16 cellular contexts compared by ENCODE assay signal in the genomic region with DNA sequence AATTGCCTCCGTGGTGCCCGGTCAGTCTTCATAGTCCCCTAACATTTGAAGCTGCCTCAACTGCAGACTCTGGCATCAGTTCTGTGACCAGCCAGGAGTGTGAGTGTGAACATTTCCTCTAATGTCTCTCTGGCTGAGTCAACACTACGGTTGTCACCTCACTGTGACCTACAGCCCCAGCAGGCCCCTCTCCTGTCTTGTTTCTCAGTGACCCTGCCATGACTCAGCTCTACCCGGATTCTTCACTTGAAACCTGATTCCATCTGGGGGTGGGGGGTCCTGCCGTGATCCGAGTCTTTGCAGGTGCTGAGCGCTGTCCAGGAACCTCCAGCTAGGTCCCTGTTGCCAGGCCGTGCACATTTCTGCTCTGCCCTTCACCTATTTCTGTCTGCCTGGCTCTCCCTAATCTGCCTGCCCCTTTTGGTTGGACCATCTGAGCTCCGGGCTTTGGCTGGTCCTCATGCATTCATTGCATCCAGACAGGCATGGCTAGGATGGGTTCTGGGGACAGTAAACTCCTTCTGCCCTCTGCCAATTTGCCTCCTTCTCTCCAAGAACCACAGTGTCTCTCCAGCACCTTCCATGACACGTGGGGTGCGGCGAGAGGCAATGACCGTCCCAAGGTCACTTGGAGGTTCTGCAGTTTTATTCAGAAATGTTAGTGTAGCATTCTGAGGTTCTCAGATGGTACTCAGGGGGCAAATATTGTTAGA. TPM values are rescaled to one million over a fixed set of nuclear protein-coding genes. Genes with fewer than 3 reads are reported as not detected.
DNase-seq lines count a peak whose midpoint lies in the region; ATAC-seq, FAIRE-seq and TF ChIP-seq lines count a peak whose summit lies in the region.
"Had no signal": no experiment of that assay in that cellular context is flagged by ENCODE, and none has a peak within 500 bp of the region (broad histone marks: within the 10 kb centered on the region; RNA-seq: fewer than 3 reads in every experiment).

No MANE protein-coding gene starts in this region.

- 5% methylated on average over 7 of the region's 13 CpGs for WGBS in HepG2 (ENCODE audit: low lambda C conversion rate)
- 61% methylated on average over 3 of the region's 13 CpGs for WGBS in right lobe of liver (ENCODE audit: insufficient coverage, low coverage, low lambda C conversion rate, missing lambda C conversion rate)

- H3K27me3 ChIP-seq in HepG2 (ENCODE audit: control insufficient read depth in 1 of 2, insufficient read depth in 2 of 2, low read length in 2 of 2) (no peaks in the 10 kb centered on the region), right lobe of liver (no peaks in the 10 kb centered on the region), WERI-Rb-1 (ENCODE audit: insufficient read depth, low read depth, severe bottlenecking) (no peaks in the 10 kb centered on the region)
- H3K27me3 ChIP-seq: gastroesophageal sphincter, SJSA1 had no signal

- H3K9ac ChIP-seq in HepG2 (ENCODE audit: insufficient read depth, low read depth, low read length), result peak overlapping the region; percentile 37

- H3K27ac ChIP-seq in HepG2 (ENCODE audit: extremely low read length, insufficient read depth, low read length) (peak overlapping the region; percentile 68), right lobe of liver (no peak overlapping the region), WERI-Rb-1 (no peak overlapping the region)
- H3K27ac ChIP-seq: gastroesophageal sphincter, SJSA1 had no signal

- ATAC-seq in HepG2, result peak; percentile 62
- ATAC-seq in right lobe of liver, result no peak
- ATAC-seq: gastroesophageal sphincter; stimulated activated memory B cell treated with anti-CD40 and anti-IgM and Interleukin-4, amounts not matched to agents 10 μg/mL and 1 μg/mL and 100 μg/mL, for 72 hours had no signal

- H3K36me3 ChIP-seq in HepG2 (replicated peaks in 1 of 2; ENCODE audit: control insufficient read depth in 1 of 2, insufficient read depth in 2 of 2, low read length in 2 of 2) (no peaks in the 10 kb centered on the region), right lobe of liver (no peaks in the 10 kb centered on the region), WERI-Rb-1 (no peaks in the 10 kb centered on the region)
- H3K36me3 ChIP-seq: gastroesophageal sphincter, SJSA1 had no signal

- H3K4me3 ChIP-seq in HepG2 (replicated peaks in 1 of 3; ENCODE audit: insufficient read depth in 1 of 3, low read depth in 2 of 3, low read length in 3 of 3) (peak overlapping the region; percentile 16 to 55 (median 31); a peak in 3 of 6 replicates), right lobe of liver (no peak overlapping the region), WERI-Rb-1 (ENCODE audit: low read depth, low read length) (no peak overlapping the region)
- H3K4me3 ChIP-seq: gastroesophageal sphincter, lung, SJSA1 had no signal

- POLR2A ChIA-PET in HepG2 (lab: Yijun Ruan, JAX), result interaction anchor here (1.0 to 5.8 kb wide), 6 partner anchors 9 to 25 kb away, joined by 4 to 130 read pairs (median 6); a partner anchor contains a TSS

- BruUV-seq in HepG2 (replicated peaks; lab: Mats Ljungman, UMichigan), result no TSS peak

- intact Hi-C loops in HepG2 (cut with micrococcal nuclease; ENCODE audit: unreplicated experiment), result loop anchor here (1.0 kb wide), 1 partner anchor 8 kb away; no protein-coding TSS in a partner anchor
- intact Hi-C loops in right lobe of liver (cut with DNase I), result no loop called here

- in situ Hi-C loops in HepG2 (cut with HindIII; ENCODE audit: extremely low pct_ligation_motif_present, low pct_unique_long_range_greater_than_20kb), result no loop called here

- H4K20me1 ChIP-seq in HepG2 (ENCODE audit: insufficient read depth, low read length), result no peaks in the 10 kb centered on the region

- no peaks in the 10 kb centered on the region for H3K9me3 ChIP-seq in HepG2 (ENCODE audit: low read length)
- H3K9me3 ChIP-seq in right lobe of liver, result no peaks in the 10 kb centered on the region
- H3K9me3 ChIP-seq in WERI-Rb-1 (ENCODE audit: severe bottlenecking), result no peaks in the 10 kb centered on the region
- H3K9me3 ChIP-seq: SJSA1 had no signal

- H3K4me2 ChIP-seq in HepG2 (ENCODE audit: low read depth, low read length), result peak overlapping the region; percentile 84

- CTCF ChIA-PET in HepG2 (lab: Yijun Ruan, JAX; ENCODE audit: low intra/inter-chr PET ratio, low total read pairs), result interaction anchor here (1.1 kb wide), 1 partner anchor 10 kb away, joined by 4 read pairs; no protein-coding TSS in a partner anchor

- peak in 1 of 2 experiments; percentile 83; a peak in 2 of 4 replicates for TF ChIP-seq EP300 in HepG2 (IDR thresholded peaks at IDR 0.05; ENCODE audit: low read depth in 2 of 2, low read length in 2 of 2)
- TF ChIP-seq EP300 in HepG2 (CRISPR knock-in tag; IDR thresholded peaks at IDR 0.05; ENCODE audit: borderline replicate concordance), result no peak; the same call in 1 of the 2 replicates

- TF ChIP-seq CTCF in HepG2 (CRISPR knock-in tag; IDR thresholded peaks at IDR 0.05) (no peak), right lobe of liver (IDR thresholded peaks at IDR 0.05) (no peak), WERI-Rb-1 (IDR thresholded peaks at IDR 0.05; ENCODE audit: low read depth, low read length) (no peak)

- H2AFZ ChIP-seq in HepG2 (ENCODE audit: low read length), result no peak overlapping the region

- DNase-seq in HepG2 (ENCODE audit: low spot score) (peak; percentile 83), right lobe of liver (no peak), iPS-NIHi11 (ENCODE audit: low spot score) (peak; percentile 76), WERI-Rb-1 (no peak), H54 (ENCODE audit: insufficient read length, low spot score) (no peak), NCI-H748 treated with DMSO at 0.1 percent for 48 hours (lab: John Stamatoyannopoulos, UW) (no peak)
- DNase-seq in activated T-cell treated with anti-CD3 and anti-CD28 coated beads, Interleukin-2, amount 50 U/mL, for 48 hours, result no peak
- DNase-seq: activated T-cell treated with anti-CD3 and anti-CD28 coated beads, Interleukin-2, amount 50 U/mL, for 24 hours; NCI-H1105; NCI-H524; stimulated activated CD4-positive, alpha-beta T cell treated with anti-CD3 and anti-CD28 coated beads, Interleukin-1b, Interleukin-23, amount 100 ng/mL, for 48 hours had no signal

- H3K79me2 ChIP-seq in HepG2 (ENCODE audit: insufficient read depth, low read length), result no peaks in the 10 kb centered on the region

- TF ChIP-seq POLR2A in HepG2 (IDR thresholded peaks at IDR 0.05; ENCODE audit: insufficient read depth in 1 of 2, low read depth in 2 of 2, low read length in 2 of 2) (no peak), right lobe of liver (IDR thresholded peaks at IDR 0.05) (no peak), H54 (IDR thresholded peaks at IDR 0.05; ENCODE audit: low read depth, low read length) (no peak)

- TF ChIP-seq RAD21 in HepG2 (CRISPR knock-in tag; IDR thresholded peaks at IDR 0.05), result no peak

- no peak for FAIRE-seq in HepG2 (lab: Jason Lieb, UNC)
- no peak for FAIRE-seq in H54 (lab: Jason Lieb, UNC)

- H3K4me1 ChIP-seq in HepG2 (ENCODE audit: insufficient read depth, low read length) (peaks cover 65% of the 10 kb centered on the region), right lobe of liver (no peaks in the 10 kb centered on the region)
- H3K4me1 ChIP-seq: gastroesophageal sphincter had no signal

TF ChIP-seq in PFSK-1, 5 proteins besides CTCF, POLR2A, EP300 and RAD21 (continues in another document):
- TF ChIP-seq SIN3A (IDR thresholded peaks at IDR 0.05; ENCODE audit: borderline replicate concordance, insufficient read depth, low read length), result no peak

RNA-seq across cellular contexts. Expression of a gene that starts 24.2 kb away (rescaled TPM):
- 10.7 and 27.1 TPM in 2 replicates for total RNA-seq in HepG2 (2016; rRNA removed; fragmentation: Illumina TruSeq; extraction: Trizol)
- total RNA-seq in HepG2 (2016; cell fraction: cytosol; rRNA removed; fragmentation: Illumina TruSeq; extraction: Trizol; ENCODE audit: low read depth), result 2.6 and 3.3 TPM in 2 replicates
- 7.9 and 28.0 TPM in 2 replicates for total RNA-seq in HepG2 (2016; cell fraction: insoluble cytoplasmic fraction; rRNA removed; fragmentation: Illumina TruSeq; extraction: Trizol)
- 6.2 and 6.4 TPM in 2 replicates for total RNA-seq in HepG2 (2016; cell fraction: membrane; rRNA removed; fragmentation: Illumina TruSeq; extraction: Trizol)
- 33.8 and 37.3 TPM in 2 replicates for total RNA-seq in HepG2 (2016; cell fraction: nucleus; rRNA removed; fragmentation: Illumina TruSeq; extraction: Trizol)
- polyA plus RNA-seq in HepG2 (2011; rRNA removed), result 69.2 and 94.0 TPM in 2 replicates
- polyA plus RNA-seq in HepG2 (2011; cell fraction: cytosol; rRNA removed), result 102 and 149 TPM in 2 replicates
- polyA plus RNA-seq in HepG2 (2011; cell fraction: nucleus; rRNA removed), result 198 and 199 TPM in 2 replicates
- polyA plus RNA-seq in HepG2 (2012), result 94.1 and 190 TPM in 2 replicates
- polyA plus RNA-seq in HepG2 (2016; cell fraction: cytosol; fragmentation: Illumina TruSeq; extraction: Trizol; ENCODE audit: low read depth), result 2.2 TPM in 2 replicates
- 8.5 and 9.7 TPM in 2 replicates for polyA plus RNA-seq in HepG2 (2016; cell fraction: insoluble cytoplasmic fraction; fragmentation: Illumina TruSeq; extraction: Trizol; ENCODE audit: low read depth)
- 3.9 and 4.3 TPM in 2 replicates for polyA plus RNA-seq in HepG2 (2016; cell fraction: membrane; fragmentation: Illumina TruSeq; extraction: Trizol; ENCODE audit: low read depth)
- 51.5 and 52.5 TPM in 2 replicates for polyA plus RNA-seq in HepG2 (2016; cell fraction: nucleus; fragmentation: Illumina TruSeq; extraction: Trizol; ENCODE audit: insufficient read depth, low read depth)
- 19.1 and 61.4 TPM in 2 replicates for polyA minus RNA-seq in HepG2 (2011; rRNA and poly(A)+ RNA removed; ENCODE audit: low replicate concordance)
- 90.7 and 104 TPM in 2 replicates for polyA minus RNA-seq in HepG2 (2011; cell fraction: cytosol; rRNA and poly(A)+ RNA removed)
- polyA minus RNA-seq in HepG2 (2011; cell fraction: nucleus; rRNA and poly(A)+ RNA removed), result 135 and 186 TPM in 2 replicates
- total RNA-seq in right lobe of liver, result 10 to 100 TPM in 1 of 6 experiments, 1 to 10 TPM in 2, under 1 TPM in 1, not detected in 2; 0.20 to 18.8 (median 3.4) TPM
- 299 TPM for polyA plus RNA-seq in PFSK-1 (2012; ENCODE audit: insufficient read length, low read depth)

Comparison
In these comparisons a context has a peak if more than half of its experiments do, and no peak if none do; other contexts are left out.
1. DNase-seq: peak in HepG2 (single experiment) and iPS-NIHi11 (single experiment); none in right lobe of liver (0 of 3), activated T-cell treated with anti-CD3 and anti-CD28 coated beads, Interleukin-2, amount 50 U/mL, for 48 hours (0 of 2), WERI-Rb-1 (single experiment), H54 (single experiment) and NCI-H748 treated with DMSO at 0.1 percent for 48 hours (single experiment).
2. H3K4me3 ChIP-seq: peak in HepG2 (3 of 3); none in right lobe of liver (0 of 3) and WERI-Rb-1 (single experiment).